26 cellular contexts compared by ENCODE assay signal in genomic region chr6:1278057-1278720, GRCh38. TPM values are rescaled to one million over a fixed set of nuclear protein-coding genes. Genes with fewer than 3 reads are reported as not detected.
"Had no signal": no experiment of that assay in that cellular context is flagged by ENCODE, and none has a peak within 500 bp of the region (broad histone marks: within the 10 kb centered on the region; RNA-seq: fewer than 3 reads in every experiment).

No MANE protein-coding gene starts in this region.

- H3K36me3 ChIP-seq: breast epithelium had no signal

- H3K4me3 Mint-ChIP-seq: activated CD8-positive, alpha-beta T cell treated with anti-CD3 and anti-CD28 coated beads, Interleukin-2, amount 10 ng/mL, durations not matched to agents 7 days and 5 days; activated naive CD4-positive, alpha-beta T cell treated with anti-CD3 and anti-CD28 coated beads, Interleukin-2, amount 50 U/mL, for 24 hours; activated T-helper 1 cell treated with anti-CD3 and anti-CD28 coated beads, Interleukin-12 subunit alpha, Interleukin-12 subunit beta, Interleukin-2, Interleukin-4 antibody, amounts not matched to agents 30 ng/mL and 10 ng/mL and 1 ng/mL, durations not matched to agents 14 hours and 24 hours and 36 hours; T-helper 1 cell treated with Interleukin-12 subunit alpha and Interleukin-12 subunit beta and Interleukin-4 antibody, amounts not matched to agents 30 μg/mL and 1 μg/mL, for 36 hours; WTC11 had no signal

- H3K9me3 Mint-ChIP-seq: activated T-helper 1 cell treated with anti-CD3 and anti-CD28 coated beads, Interleukin-12 subunit alpha, Interleukin-12 subunit beta, Interleukin-2, Interleukin-4 antibody, amounts not matched to agents 30 ng/mL and 10 ng/mL and 1 ng/mL, durations not matched to agents 14 hours and 24 hours and 36 hours; T-helper 1 cell treated with Interleukin-12 subunit alpha and Interleukin-12 subunit beta and Interleukin-4 antibody, amounts not matched to agents 30 μg/mL and 1 μg/mL, for 36 hours had no signal

- ATAC-seq: activated CD8-positive, alpha-beta T cell treated with anti-CD3 and anti-CD28 coated beads, Interleukin-2, amount 10 ng/mL, durations not matched to agents 7 days and 5 days; WTC11 had no signal

- DNase-seq: activated CD4-positive, alpha-beta T cell treated with anti-CD3 and anti-CD28 coated beads for 48 hours; activated CD4-positive, alpha-beta T cell treated with anti-CD3 and anti-CD28 coated beads, Interleukin-2, amount 50 U/mL, for 4 hours; activated CD4-positive, CD25-positive, alpha-beta regulatory T cell treated with anti-CD3 and anti-CD28 coated beads, Interleukin-2, amount 50 U/mL, for 72 hours; activated CD8-positive, alpha-beta memory T cell treated with anti-CD3 and anti-CD28 coated beads, Interleukin-2, amount 50 U/mL, for 48 hours; activated CD8-positive, alpha-beta T cell treated with anti-CD3 and anti-CD28 coated beads, Interleukin-2, amount 10 ng/mL, durations not matched to agents 7 days and 5 days; activated effector memory CD4-positive, alpha-beta T cell treated with Interleukin-2 at 50 U/mL for 16 hours; activated naive CD4-positive, alpha-beta T cell; activated T-cell treated with anti-CD3 and anti-CD28 coated beads, Interleukin-2, amount 50 U/mL, for 1 hour; aorta; caudate nucleus; KG1; NCI-H1048; NCI-H1930; NCI-H345; NCI-H510A treated with DMSO at 0.1 percent for 48 hours; NCI-H69; NK-92 treated with Interleukin-12 subunit alpha and Interleukin-12 subunit beta, amount 100 ng/mL, for 24 hours; OCI-M1; SHP77 had no signal

- H3K4me1 Mint-ChIP-seq: activated naive CD4-positive, alpha-beta T cell treated with anti-CD3 and anti-CD28 coated beads, Interleukin-2, amount 50 U/mL, for 24 hours; WTC11 had no signal

- H3K4me3 ChIP-seq: breast epithelium had no signal

- H3K27ac ChIP-seq: breast epithelium had no signal

- H3K27ac Mint-ChIP-seq: activated CD8-positive, alpha-beta T cell treated with anti-CD3 and anti-CD28 coated beads, Interleukin-2, amount 10 ng/mL, durations not matched to agents 7 days and 5 days; activated naive CD4-positive, alpha-beta T cell treated with anti-CD3 and anti-CD28 coated beads, Interleukin-2, amount 50 U/mL, for 24 hours; activated T-helper 1 cell treated with anti-CD3 and anti-CD28 coated beads, Interleukin-12 subunit alpha, Interleukin-12 subunit beta, Interleukin-2, Interleukin-4 antibody, amounts not matched to agents 30 ng/mL and 10 ng/mL and 1 ng/mL, durations not matched to agents 14 hours and 24 hours and 36 hours; T-helper 1 cell treated with Interleukin-12 subunit alpha and Interleukin-12 subunit beta and Interleukin-4 antibody, amounts not matched to agents 30 μg/mL and 1 μg/mL, for 36 hours; WTC11 had no signal

- H3K36me3 Mint-ChIP-seq: activated naive CD4-positive, alpha-beta T cell treated with anti-CD3 and anti-CD28 coated beads, Interleukin-2, amount 50 U/mL, for 24 hours had no signal

- H3K4me1 ChIP-seq: breast epithelium had no signal

RNA-seq across cellular contexts. Expression of gene FOXQ1, which starts 33.7 kb away (rescaled TPM):
- total RNA-seq: activated CD8-positive, alpha-beta T cell treated with anti-CD3 and anti-CD28 coated beads, Interleukin-2, amount 10 ng/mL, durations not matched to agents 7 days and 5 days; activated T-helper 1 cell treated with anti-CD3 and anti-CD28 coated beads, Interleukin-12 subunit alpha, Interleukin-12 subunit beta, Interleukin-2, Interleukin-4 antibody, amounts not matched to agents 30 ng/mL and 10 ng/mL and 1 ng/mL, durations not matched to agents 14 hours and 24 hours and 36 hours; aorta; M059J; SK-MEL-5 had no signal
